ENCODE assay signal across 8 cellular contexts in genomic region chr11:8080674-8081590, GRCh38. TPM values are rescaled to one million over a fixed set of nuclear protein-coding genes. Genes with fewer than 3 reads are reported as not detected.
A peak's percentile ranks its signal among the peaks of the same experiment; 100 is the strongest.
DNase-seq lines count a peak whose midpoint lies in the region; ATAC-seq and TF ChIP-seq lines count a peak whose summit lies in the region.

TUB (plus strand) TSS chr11:8081211; CDS start chr11:8081511, 300 bp downstream.

- H3K27me3 ChIP-seq in fibroblast of lung (ENCODE audit: control insufficient read depth, insufficient read depth, low read length): no peaks in the 10 kb centered on the region

- H3K27me3 Mint-ChIP-seq in T-helper 2 cell treated with Interferon-gamma antibody and Interleukin-4, amounts not matched to agents 5 μg/mL and 100 μg/mL, for 36 hours (ENCODE audit: low read depth): peaks cover 44% of the 10 kb centered on the region
- H3K27me3 Mint-ChIP-seq in nephron (ENCODE audit: low read depth): peaks cover 16% of the 10 kb centered on the region

- H3K36me3 ChIP-seq in fibroblast of lung (ENCODE audit: control insufficient read depth, insufficient read depth, low read length): no peaks in the 10 kb centered on the region

- ATAC-seq in HG02610 (IDR thresholded peaks at IDR 0.05; ENCODE audit: unreplicated experiment): no peak
- ATAC-seq in GM18873 (IDR thresholded peaks at IDR 0.05; ENCODE audit: low FRiP score, unreplicated experiment): no peak

- no peaks in the 10 kb centered on the region for H3K4me1 ChIP-seq in fibroblast of lung (ENCODE audit: control insufficient read depth, extremely low read depth, insufficient read depth, low read length)

- no peaks in the 10 kb centered on the region for H3K36me3 Mint-ChIP-seq in T-helper 2 cell treated with Interferon-gamma antibody and Interleukin-4, amounts not matched to agents 5 μg/mL and 100 μg/mL, for 36 hours (ENCODE audit: low read depth)
- no peaks in the 10 kb centered on the region for H3K36me3 Mint-ChIP-seq in nephron (ENCODE audit: low read depth)

- no peak within 1 kb of the TSS for H3K27ac ChIP-seq in fibroblast of lung (ENCODE audit: insufficient read depth, low read length)

- TF ChIP-seq CTCF in fibroblast of lung (conservative IDR thresholded peaks at IDR 0.05 in 1 of 2, IDR thresholded peaks at IDR 0.05 in 1 of 2; ENCODE audit: low read depth in 1 of 2, low read length in 2 of 2): no peak
- TF ChIP-seq CTCF in nephron (IDR thresholded peaks at IDR 0.05; ENCODE audit: unreplicated experiment in 3 of 3): peak in 1 of 3 experiments; percentile 7

- peak; percentile 71 for DNase-seq in NCI-H82 (lab: John Stamatoyannopoulos, UW)
- no peak for DNase-seq in NCI-H82 treated with DMSO at 0.1 percent for 48 hours (lab: John Stamatoyannopoulos, UW; ENCODE audit: unreplicated experiment)
- no peak for DNase-seq in T-helper 2 cell treated with Interferon-gamma antibody and Interleukin-4, amounts not matched to agents 5 μg/mL and 100 μg/mL, for 36 hours (ENCODE audit: low spot score)
- DNase-seq in fibroblast of lung (ENCODE audit: low read depth in 2 of 2): peak in 1 of 2 donors; percentile 28
- no peak for DNase-seq in pons (ENCODE audit: low spot score)

- H3K4me1 Mint-ChIP-seq in T-helper 2 cell treated with Interferon-gamma antibody and Interleukin-4, amounts not matched to agents 5 μg/mL and 100 μg/mL, for 36 hours (ENCODE audit: low read depth): no peaks in the 10 kb centered on the region
- H3K4me1 Mint-ChIP-seq in nephron: peaks cover 42% of the 10 kb centered on the region

- H2AFZ ChIP-seq in fibroblast of lung (ENCODE audit: low read length): peak within 1 kb of the TSS; percentile 81

- H3K79me2 ChIP-seq in fibroblast of lung (ENCODE audit: control insufficient read depth, insufficient read depth, low read length): no peaks in the 10 kb centered on the region

- H4K20me1 ChIP-seq in fibroblast of lung (ENCODE audit: control insufficient read depth, extremely low read depth, insufficient read depth, low read length): no peaks in the 10 kb centered on the region

- H3K9ac ChIP-seq in fibroblast of lung (ENCODE audit: insufficient read depth, low read length): peak within 1 kb of the TSS; percentile 40

- peak within 1 kb of the TSS; percentile 94 for H3K4me2 ChIP-seq in fibroblast of lung (ENCODE audit: extremely low read depth, insufficient read depth, low read length)

- no peak within 1 kb of the TSS for H3K27ac Mint-ChIP-seq in T-helper 2 cell treated with Interferon-gamma antibody and Interleukin-4, amounts not matched to agents 5 μg/mL and 100 μg/mL, for 36 hours
- H3K27ac Mint-ChIP-seq in nephron: peak within 1 kb of the TSS; percentile 50 to 91 (median 77)

- peak within 1 kb of the TSS; percentile 51 for H3K4me3 Mint-ChIP-seq in T-helper 2 cell treated with Interferon-gamma antibody and Interleukin-4, amounts not matched to agents 5 μg/mL and 100 μg/mL, for 36 hours
- H3K4me3 Mint-ChIP-seq in nephron: peak within 1 kb of the TSS; percentile 82 to 95 (median 93)

- no peaks in the 10 kb centered on the region for H3K9me3 ChIP-seq in fibroblast of lung (ENCODE audit: control insufficient read depth, insufficient read depth, low read depth, low read length)

- H3K4me3 ChIP-seq in fibroblast of lung (replicated peaks in 1 of 4; ENCODE audit: control extremely low read depth in 1 of 4, insufficient read depth in 1 of 4, low read depth in 3 of 4, low read length in 4 of 4): peak within 1 kb of the TSS; percentile 54 to 65 (median 58)

- H3K9me3 Mint-ChIP-seq in T-helper 2 cell treated with Interferon-gamma antibody and Interleukin-4, amounts not matched to agents 5 μg/mL and 100 μg/mL, for 36 hours: no peaks in the 10 kb centered on the region
- H3K9me3 Mint-ChIP-seq in nephron: no peaks in the 10 kb centered on the region

RNA-seq across cellular contexts. Expression of gene TUB, which starts in this region (rescaled TPM):
- 9.6 and 10.3 TPM in 2 replicates for total RNA-seq in fibroblast of lung
- polyA plus RNA-seq in fibroblast of lung: 5.7 and 10.4 TPM in 2 replicates
- polyA plus RNA-seq in fibroblast of lung (2012): 3.6 and 6.5 TPM in 2 replicates
- 4.2 and 4.6 TPM in 2 replicates for polyA minus RNA-seq in fibroblast of lung (ENCODE audit: low replicate concordance)
